32 cellular contexts compared by ENCODE assay signal in genomic region chr7:29132980-29133379, GRCh38.
"Had no signal": no experiment of that assay in that cellular context is flagged by ENCODE, and none has a peak within 500 bp of the region (broad histone marks: within the 10 kb centered on the region; RNA-seq: fewer than 3 reads in every experiment).

No MANE protein-coding gene starts in this region.

- H3K27ac Mint-ChIP-seq: naive thymus-derived CD8-positive, alpha-beta T cell; natural killer cell treated with Interleukin-12 subunit alpha and Interleukin-12 subunit beta and Interleukin-15 and Interleukin-18, amount 100 ng/mL, for 72 hours; nephron progenitor cell; progenitor cell of endocrine pancreas; stimulated activated memory B cell treated with anti-CD40 and anti-IgM and Interleukin-4, amounts not matched to agents 10 μg/mL and 1 μg/mL and 100 μg/mL, for 72 hours; stimulated activated naive CD8-positive, alpha-beta T cell treated with anti-CD3 and anti-CD28 coated beads, Interleukin-15, amount 100 ng/mL, for 72 hours; type B pancreatic cell had no signal

- H3K36me3 Mint-ChIP-seq: naive thymus-derived CD8-positive, alpha-beta T cell; natural killer cell treated with Interleukin-12 subunit alpha and Interleukin-12 subunit beta and Interleukin-15 and Interleukin-18, amount 100 ng/mL, for 72 hours; stimulated activated memory B cell treated with anti-CD40 and anti-IgM and Interleukin-4, amounts not matched to agents 10 μg/mL and 1 μg/mL and 100 μg/mL, for 72 hours had no signal

- H3K27me3 ChIP-seq: ovary, spleen, suprapubic skin, testis, tibial artery, transverse colon, upper lobe of right lung, uterus had no signal

- H3K4me3 Mint-ChIP-seq: naive thymus-derived CD8-positive, alpha-beta T cell; natural killer cell treated with Interleukin-12 subunit alpha and Interleukin-12 subunit beta and Interleukin-15 and Interleukin-18, amount 100 ng/mL, for 72 hours; nephron progenitor cell; neural crest cell; stimulated activated memory B cell treated with anti-CD40 and anti-IgM and Interleukin-4, amounts not matched to agents 10 μg/mL and 1 μg/mL and 100 μg/mL, for 72 hours; stimulated activated naive CD8-positive, alpha-beta T cell treated with anti-CD3 and anti-CD28 coated beads, Interleukin-15, amount 100 ng/mL, for 72 hours; type B pancreatic cell had no signal

- DNase-seq: naive thymus-derived CD8-positive, alpha-beta T cell; nephron progenitor cell; occipital lobe; ovary; posterior cingulate gyrus; psoas muscle; right cardiac atrium; spleen; stimulated activated CD4-positive, alpha-beta T cell treated with anti-CD3 and anti-CD28 coated beads, Interleukin-12 subunit alpha, Interleukin-12 subunit beta, amount 100 ng/mL, for 4 hours; stimulated activated CD4-positive, alpha-beta T cell treated with anti-CD3 and anti-CD28 coated beads, Interleukin-1b, Interleukin-23, amount 100 ng/mL, for 48 hours; stimulated activated CD4-positive, alpha-beta T cell treated with anti-CD3 and anti-CD28 coated beads, Interleukin-4, amount 100 ng/mL, for 1 hour; stimulated activated CD4-positive, alpha-beta T cell treated with anti-CD3 and anti-CD28 coated beads, Interleukin-4, amount 100 ng/mL, for 4 hours; stimulated activated CD8-positive, alpha-beta memory T cell treated with anti-CD3 and anti-CD28 coated beads, Interleukin-4, amount 100 ng/mL, for 48 hours; stimulated activated naive CD4-positive, alpha-beta T cell; stimulated activated naive CD8-positive, alpha-beta T cell treated with anti-CD3 and anti-CD28 coated beads, Interleukin-15, amount 100 ng/mL, for 72 hours; stimulated activated naive CD8-positive, alpha-beta T cell treated with anti-CD3 and anti-CD28 coated beads, Interleukin-15, Interleukin-2, amounts not matched to agents 100 U/mL and 50 U/mL, for 24 hours; substantia nigra; testis; tibial artery; transverse colon; upper lobe of right lung; uterus had no signal

- H2AFZ ChIP-seq: parathyroid adenoma had no signal

- H3K4me2 ChIP-seq: smooth muscle cell had no signal

- H3K4me1 ChIP-seq: parathyroid adenoma, suprapubic skin, testis, tibial artery, transverse colon, upper lobe of right lung, uterus had no signal

- H3K27ac ChIP-seq: ovary, parathyroid adenoma, psoas muscle, skin epidermis, spleen, suprapubic skin, testis, tibial artery, transverse colon, upper lobe of right lung, uterus had no signal

- H3K4me3 ChIP-seq: ovary, psoas muscle, skin epidermis, smooth muscle cell, spleen, suprapubic skin, testis, tibial artery, transverse colon, upper lobe of right lung, uterus had no signal

- H3K9me3 Mint-ChIP-seq: natural killer cell treated with Interleukin-12 subunit alpha and Interleukin-12 subunit beta and Interleukin-15 and Interleukin-18, amount 100 ng/mL, for 72 hours; stimulated activated naive CD8-positive, alpha-beta T cell treated with anti-CD3 and anti-CD28 coated beads, Interleukin-15, amount 100 ng/mL, for 72 hours had no signal

- H3K27me3 Mint-ChIP-seq: progenitor cell of endocrine pancreas had no signal

- H3K79me2 ChIP-seq: parathyroid adenoma had no signal

- H3K36me3 ChIP-seq: ovary, spleen, suprapubic skin, tibial artery, transverse colon, upper lobe of right lung, uterus had no signal

- ATAC-seq: naive thymus-derived CD8-positive, alpha-beta T cell; psoas muscle; right cardiac atrium; sciatic nerve; stimulated activated memory B cell treated with anti-CD40 and anti-IgM and Interleukin-4, amounts not matched to agents 10 μg/mL and 1 μg/mL and 100 μg/mL, for 72 hours; stimulated activated naive CD8-positive, alpha-beta T cell treated with anti-CD3 and anti-CD28 coated beads, Interleukin-15, amount 100 ng/mL, for 72 hours; stimulated activated naive CD8-positive, alpha-beta T cell treated with anti-CD3 and anti-CD28 coated beads, Interleukin-15, Interleukin-2, amounts not matched to agents 100 U/mL and 50 U/mL, for 24 hours; upper lobe of right lung had no signal

- H3K4me1 Mint-ChIP-seq: naive thymus-derived CD8-positive, alpha-beta T cell; stimulated activated memory B cell treated with anti-CD40 and anti-IgM and Interleukin-4, amounts not matched to agents 10 μg/mL and 1 μg/mL and 100 μg/mL, for 72 hours; stimulated activated naive CD8-positive, alpha-beta T cell treated with anti-CD3 and anti-CD28 coated beads, Interleukin-15, amount 100 ng/mL, for 72 hours had no signal

- H3K9ac ChIP-seq: parathyroid adenoma had no signal

- H3K9me3 ChIP-seq: psoas muscle, suprapubic skin, testis, transverse colon, upper lobe of right lung, uterus had no signal
